1 cellular context compared by ENCODE assay signal in genomic region chr11:113796663-113797259, GRCh38.
TF ChIP-seq lines count a peak whose summit lies in the region.

No MANE protein-coding gene starts in this region.

TF ChIP-seq in IMR-90, 13 proteins besides CTCF, POLR2A, EP300 and RAD21:
- TF ChIP-seq SMC3 (IDR thresholded peaks at IDR 0.05; ENCODE audit: low read depth, low read length) = peak; percentile 34; the same call in 1 of the 2 replicates
- no peak for TF ChIP-seq FOS (IDR thresholded peaks at IDR 0.05; ENCODE audit: low read depth, low read length)
- TF ChIP-seq ELK1 (IDR thresholded peaks at IDR 0.05; ENCODE audit: borderline replicate concordance, low read depth, low read length) = no peak
- TF ChIP-seq MAZ (IDR thresholded peaks at IDR 0.05; ENCODE audit: borderline replicate concordance, low read depth, low read length) = no peak
TF ChIP-seq in IMR-90: peak in this region for 1.
